In genomic region chr10:102267748-102268147, GRCh38 we compare ENCODE assay signal across 15 cellular contexts. TPM values are rescaled to one million over a fixed set of nuclear protein-coding genes. Genes with fewer than 3 reads are reported as not detected.
DNase-seq lines count a peak whose midpoint lies in the region; ATAC-seq and TF ChIP-seq lines count a peak whose summit lies in the region.
"Had no signal": no experiment of that assay in that cellular context is flagged by ENCODE, and none has a peak within 500 bp of the region (broad histone marks: within the 10 kb centered on the region; RNA-seq: fewer than 3 reads in every experiment).

No MANE protein-coding gene starts in this region.

- H3K27me3 Mint-ChIP-seq in activated T-cell treated with anti-CD3 and anti-CD28 coated beads, Interleukin-2, amount 50 U/mL, for 24 hours, result no peaks in the 10 kb centered on the region
- no peaks in the 10 kb centered on the region for H3K27me3 Mint-ChIP-seq in activated CD4-positive, alpha-beta memory T cell treated with anti-CD3 and anti-CD28 coated beads, Interleukin-2, amount 10 ng/mL, durations not matched to agents 7 days and 5 days
- H3K27me3 Mint-ChIP-seq in stimulated activated naive CD8-positive, alpha-beta T cell treated with anti-CD3 and anti-CD28 coated beads, Interleukin-15, amount 100 ng/mL, for 72 hours, result no peaks in the 10 kb centered on the region
- H3K27me3 Mint-ChIP-seq: dendritic cell treated with granulocyte-macrophage colony-stimulating factor and Interleukin-4, amounts not matched to agents 40 ng/mL and 50 ng/mL, for 4 days had no signal

- no peak for TF ChIP-seq CTCF in fibroblast of pulmonary artery (IDR thresholded peaks at IDR 0.05; ENCODE audit: low read length, missing control alignments)

- ATAC-seq in stimulated activated naive CD8-positive, alpha-beta T cell treated with anti-CD3 and anti-CD28 coated beads, Interleukin-15, amount 100 ng/mL, for 72 hours, result peak; percentile 87
- ATAC-seq in esophagus mucosa, result no peak
- ATAC-seq in GM21737 (IDR thresholded peaks at IDR 0.05; ENCODE audit: unreplicated experiment), result no peak

- CTCF ChIA-PET in activated CD4-positive, alpha-beta memory T cell treated with anti-CD3 and anti-CD28 coated beads, Interleukin-2, amount 10 ng/mL, durations not matched to agents 7 days and 5 days (lab: Charles Lee), result interaction anchor here (0.8 to 3.5 kb wide), 7 partner anchors 13 to 98 kb away, joined by 3 to 20 read pairs (median 4); no protein-coding TSS in a partner anchor

- peak overlapping the region; percentile 46 for H3K4me3 Mint-ChIP-seq in activated T-cell treated with anti-CD3 and anti-CD28 coated beads, Interleukin-2, amount 50 U/mL, for 24 hours
- H3K4me3 Mint-ChIP-seq in activated CD4-positive, alpha-beta memory T cell treated with anti-CD3 and anti-CD28 coated beads, Interleukin-2, amount 10 ng/mL, durations not matched to agents 7 days and 5 days, result no peak overlapping the region
- no peak overlapping the region for H3K4me3 Mint-ChIP-seq in stimulated activated naive CD8-positive, alpha-beta T cell treated with anti-CD3 and anti-CD28 coated beads, Interleukin-15, amount 100 ng/mL, for 72 hours
- H3K4me3 Mint-ChIP-seq: dendritic cell treated with granulocyte-macrophage colony-stimulating factor and Interleukin-4, amounts not matched to agents 40 ng/mL and 50 ng/mL, for 4 days had no signal

- no peak overlapping the region for H3K4me3 ChIP-seq in fibroblast of pulmonary artery (replicated peaks; ENCODE audit: low read depth, low read length)

- no peaks in the 10 kb centered on the region for H3K9me3 Mint-ChIP-seq in activated T-cell treated with anti-CD3 and anti-CD28 coated beads, Interleukin-2, amount 50 U/mL, for 24 hours
- H3K9me3 Mint-ChIP-seq in activated CD4-positive, alpha-beta memory T cell treated with anti-CD3 and anti-CD28 coated beads, Interleukin-2, amount 10 ng/mL, durations not matched to agents 7 days and 5 days, result no peaks in the 10 kb centered on the region
- H3K9me3 Mint-ChIP-seq in stimulated activated naive CD8-positive, alpha-beta T cell treated with anti-CD3 and anti-CD28 coated beads, Interleukin-15, amount 100 ng/mL, for 72 hours, result no peaks in the 10 kb centered on the region
- H3K9me3 Mint-ChIP-seq: dendritic cell treated with granulocyte-macrophage colony-stimulating factor and Interleukin-4, amounts not matched to agents 40 ng/mL and 50 ng/mL, for 4 days had no signal

- peaks cover 74% of the 10 kb centered on the region for H3K4me1 Mint-ChIP-seq in activated T-cell treated with anti-CD3 and anti-CD28 coated beads, Interleukin-2, amount 50 U/mL, for 24 hours (ENCODE audit: low read depth)
- H3K4me1 Mint-ChIP-seq in activated CD4-positive, alpha-beta memory T cell treated with anti-CD3 and anti-CD28 coated beads, Interleukin-2, amount 10 ng/mL, durations not matched to agents 7 days and 5 days, result peaks cover 39% of the 10 kb centered on the region
- peaks cover 54% of the 10 kb centered on the region for H3K4me1 Mint-ChIP-seq in stimulated activated naive CD8-positive, alpha-beta T cell treated with anti-CD3 and anti-CD28 coated beads, Interleukin-15, amount 100 ng/mL, for 72 hours

- H3K27ac Mint-ChIP-seq in activated T-cell treated with anti-CD3 and anti-CD28 coated beads, Interleukin-2, amount 50 U/mL, for 24 hours, result peak overlapping the region; percentile 99
- peak overlapping the region; percentile 45 for H3K27ac Mint-ChIP-seq in activated CD4-positive, alpha-beta memory T cell treated with anti-CD3 and anti-CD28 coated beads, Interleukin-2, amount 10 ng/mL, durations not matched to agents 7 days and 5 days
- no peak overlapping the region for H3K27ac Mint-ChIP-seq in stimulated activated naive CD8-positive, alpha-beta T cell treated with anti-CD3 and anti-CD28 coated beads, Interleukin-15, amount 100 ng/mL, for 72 hours
- H3K27ac Mint-ChIP-seq: dendritic cell treated with granulocyte-macrophage colony-stimulating factor and Interleukin-4, amounts not matched to agents 40 ng/mL and 50 ng/mL, for 4 days had no signal

- DNase-seq in activated T-cell treated with anti-CD3 and anti-CD28 coated beads, Interleukin-2, amount 50 U/mL, for 24 hours, result no peak
- DNase-seq in activated T-cell treated with anti-CD3 and anti-CD28 coated beads for 4 hours, result no peak
- DNase-seq in activated CD4-positive, alpha-beta memory T cell treated with anti-CD3 and anti-CD28 coated beads, Interleukin-2, amount 10 ng/mL, durations not matched to agents 7 days and 5 days, result no peak
- peak; percentile 68 for DNase-seq in fibroblast of pulmonary artery (ENCODE audit: low read depth)
- DNase-seq in stimulated activated naive CD8-positive, alpha-beta T cell treated with anti-CD3 and anti-CD28 coated beads, Interleukin-15, amount 100 ng/mL, for 72 hours, result no peak
- no peak for DNase-seq in pons (ENCODE audit: low spot score)
- DNase-seq: activated CD8-positive, alpha-beta memory T cell treated with anti-CD3 and anti-CD28 coated beads for 24 hours; NCI-H2081 treated with DMSO at 0.1 percent for 48 hours; stimulated activated CD4-positive, alpha-beta T cell treated with anti-CD3 and anti-CD28 coated beads, Interleukin-4, amount 100 ng/mL, for 24 hours had no signal

- peaks cover 75% of the 10 kb centered on the region for H3K36me3 Mint-ChIP-seq in activated T-cell treated with anti-CD3 and anti-CD28 coated beads, Interleukin-2, amount 50 U/mL, for 24 hours (ENCODE audit: low read depth)
- H3K36me3 Mint-ChIP-seq in activated CD4-positive, alpha-beta memory T cell treated with anti-CD3 and anti-CD28 coated beads, Interleukin-2, amount 10 ng/mL, durations not matched to agents 7 days and 5 days (ENCODE audit: low read depth), result peaks cover 35% of the 10 kb centered on the region

- POLR2A ChIA-PET in activated CD4-positive, alpha-beta memory T cell treated with anti-CD3 and anti-CD28 coated beads, Interleukin-2, amount 10 ng/mL, durations not matched to agents 7 days and 5 days (lab: Charles Lee), result interaction anchor here (0.9 to 2.7 kb wide), 4 partner anchors 14 to 56 kb away, joined by 3 to 8 read pairs (median 5); partner anchors contain the start of gene GBF1

RNA-seq across cellular contexts. Expression of gene GBF1, which starts 22.4 kb away (rescaled TPM):
- total RNA-seq in activated CD4-positive, alpha-beta memory T cell treated with anti-CD3 and anti-CD28 coated beads, Interleukin-2, amount 10 ng/mL, durations not matched to agents 7 days and 5 days, result 10 to 100 TPM; 42.4 to 43.1 TPM
- 24.0 TPM for total RNA-seq in esophagus mucosa

RNA-seq across cellular contexts. Expression of gene PITX3, which starts 26.4 kb away (rescaled TPM):
- total RNA-seq in activated CD4-positive, alpha-beta memory T cell treated with anti-CD3 and anti-CD28 coated beads, Interleukin-2, amount 10 ng/mL, durations not matched to agents 7 days and 5 days, result not detected
- not detected for total RNA-seq in esophagus mucosa
- total RNA-seq: HT-29, RPMI7951 had no signal

RNA-seq across cellular contexts. Expression of gene ELOVL3, which starts 41.6 kb away (rescaled TPM):
- total RNA-seq in activated CD4-positive, alpha-beta memory T cell treated with anti-CD3 and anti-CD28 coated beads, Interleukin-2, amount 10 ng/mL, durations not matched to agents 7 days and 5 days, result not detected
- total RNA-seq in esophagus mucosa, result not detected
- total RNA-seq: urinary bladder had no signal

Comparison
In these comparisons a context has a peak if more than half of its experiments do, and no peak if none do; other contexts are left out.
1. H3K27ac Mint-ChIP-seq: peak in activated T-cell treated with anti-CD3 and anti-CD28 coated beads, Interleukin-2, amount 50 U/mL, for 24 hours (single experiment) and activated CD4-positive, alpha-beta memory T cell treated with anti-CD3 and anti-CD28 coated beads, Interleukin-2, amount 10 ng/mL, durations not matched to agents 7 days and 5 days (single experiment); none in stimulated activated naive CD8-positive, alpha-beta T cell treated with anti-CD3 and anti-CD28 coated beads, Interleukin-15, amount 100 ng/mL, for 72 hours (0 of 2).